33 cellular contexts compared by ENCODE assay signal in genomic region chr5:30034870-30035269, GRCh38.
"Had no signal": no experiment of that assay in that cellular context is flagged by ENCODE, and none has a peak within 500 bp of the region (broad histone marks: within the 10 kb centered on the region; RNA-seq: fewer than 3 reads in every experiment).

No MANE protein-coding gene starts in this region.

- H3K36me3 ChIP-seq: MG63 had no signal

- H3K4me3 ChIP-seq: MG63 had no signal

- DNase-seq: Karpas-422, Kasumi-1, MG63, MM.1S, MV-4-11, NCI-H1048, NCI-H1092, NCI-H1092 treated with DMSO at 0.1 percent for 48 hours, NCI-H1105, NCI-H1105 treated with DMSO at 0.1 percent for 48 hours, NCI-H1417, NCI-H1417 treated with DMSO at 0.1 percent for 48 hours, NCI-H1436, NCI-H1436 treated with DMSO at 0.1 percent for 48 hours, NCI-H146, NCI-H1694, NCI-H1694 treated with DMSO at 0.1 percent for 48 hours, NCI-H187, NCI-H187 treated with DMSO at 0.1 percent for 48 hours, NCI-H1930, NCI-H2029, NCI-H2029 treated with DMSO at 0.1 percent for 48 hours, NCI-H2081, NCI-H2081 treated with DMSO at 0.1 percent for 48 hours, NCI-H2107, NCI-H2171, NCI-H2171 treated with DMSO at 0.1 percent for 48 hours, NCI-H2227 treated with DMSO at 0.1 percent for 48 hours, NCI-H345, NCI-H446, NCI-H446 treated with DMSO at 0.1 percent for 48 hours, NCI-H510A, NCI-H510A treated with DMSO at 0.1 percent for 48 hours had no signal

- H3K9me3 ChIP-seq: MG63 had no signal
